ENCODE assay signal across 15 cellular contexts in the genomic region with DNA sequence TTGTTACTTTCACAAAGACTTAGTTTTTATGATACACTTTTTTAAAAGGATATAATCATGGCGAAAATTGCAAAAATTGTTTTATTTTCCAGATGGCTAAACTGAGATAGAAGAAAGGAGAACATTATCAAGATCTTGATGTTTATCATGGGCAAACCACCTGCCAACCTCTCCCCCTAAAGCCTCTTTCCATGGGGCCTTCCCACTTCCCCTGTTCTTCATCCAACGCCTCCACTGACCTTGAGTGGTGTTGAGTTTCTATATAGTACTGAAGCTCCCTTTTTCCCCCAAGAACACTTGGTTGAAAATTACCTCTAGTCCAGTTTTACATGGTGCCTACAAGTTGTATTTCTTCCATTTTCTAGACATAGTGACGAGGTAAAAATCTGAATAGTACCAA. TPM values are rescaled to one million over a fixed set of nuclear protein-coding genes. Genes with fewer than 3 reads are reported as not detected.
DNase-seq lines count a peak whose midpoint lies in the region; ATAC-seq, FAIRE-seq and TF ChIP-seq lines count a peak whose summit lies in the region.
"Had no signal": no experiment of that assay in that cellular context is flagged by ENCODE, and none has a peak within 500 bp of the region (broad histone marks: within the 10 kb centered on the region; RNA-seq: fewer than 3 reads in every experiment).

No MANE protein-coding gene starts in this region.

- H3K9ac ChIP-seq in K562 (ENCODE audit: insufficient read depth in 1 of 2, low read depth in 2 of 2, low read length in 2 of 2) = peak overlapping the region in 1 of 2 experiments; percentile 42; a peak in 2 of 4 replicates

- TF ChIP-seq EP300 in K562 (IDR thresholded peaks at IDR 0.05; ENCODE audit: low read length) = no peak

- H3K9me3 ChIP-seq in K562 (replicated peaks; ENCODE audit: control insufficient read depth, insufficient read depth, low read depth, low read length) (no peaks in the 10 kb centered on the region), neutrophil (no peaks in the 10 kb centered on the region)

- 12% methylated on average over 3 of the region's 3 CpGs for WGBS in K562 (ENCODE audit: insufficient coverage, low coverage, missing lambda C conversion rate)

- H3K27ac ChIP-seq in K562 (ENCODE audit: extremely low read depth, low read depth, low read length) = peak overlapping the region; percentile 62
- peak overlapping the region; percentile 26 for H3K27ac ChIP-seq in neutrophil

- intact Hi-C loops in K562 (cut with micrococcal nuclease) = no loop called here

- H3K9me3 Mint-ChIP-seq in stimulated activated naive CD8-positive, alpha-beta T cell treated with anti-CD3 and anti-CD28 coated beads, Interleukin-15, Interleukin-2, amounts not matched to agents 100 ng/mL and 50 ng/mL, for 24 hours = no peaks in the 10 kb centered on the region
- H3K9me3 Mint-ChIP-seq in activated CD8-positive, alpha-beta memory T cell treated with anti-CD3 and anti-CD28 coated beads, Interleukin-2, amount 10 ng/mL, durations not matched to agents 7 days and 5 days (ENCODE audit: low read depth) = no peaks in the 10 kb centered on the region
- H3K9me3 Mint-ChIP-seq: GM23338; naive thymus-derived CD8-positive, alpha-beta T cell had no signal

- no peak for TF ChIP-seq POLR2A in K562 (conservative IDR thresholded peaks at IDR 0.05)

- DNase-seq in stimulated activated naive CD8-positive, alpha-beta T cell treated with anti-CD3 and anti-CD28 coated beads, Interleukin-15, Interleukin-2, amounts not matched to agents 100 U/mL and 50 U/mL, for 24 hours = no peak
- DNase-seq in K562 (ENCODE audit: extremely low read depth in 1 of 4, low spot score in 3 of 4) (no peak), GM19240 (ENCODE audit: insufficient read length, low spot score) (no peak), SHP77 treated with DMSO at 0.1 percent for 48 hours (lab: John Stamatoyannopoulos, UW) (no peak), medulla oblongata (ENCODE audit: extremely low spot score) (no peak)
- no peak for DNase-seq in activated CD8-positive, alpha-beta memory T cell treated with anti-CD3 and anti-CD28 coated beads, Interleukin-2, amount 10 ng/mL, durations not matched to agents 7 days and 5 days
- DNase-seq: naive thymus-derived CD8-positive, alpha-beta T cell; NCI-H1105 treated with DMSO at 0.1 percent for 48 hours had no signal

- TF ChIP-seq CTCF in K562 (IDR thresholded peaks at IDR 0.05 in 2 of 3, conservative IDR thresholded peaks at IDR 0.05 in 1 of 3; ENCODE audit: insufficient read depth in 2 of 3, low read depth in 1 of 3, low read length in 3 of 3) (no peak), neutrophil (IDR thresholded peaks at IDR 0.05) (no peak)

- peak overlapping the region; percentile 28 for H2AFZ ChIP-seq in K562 (ENCODE audit: low read depth, low read length)
- H2AFZ ChIP-seq: GM23338 had no signal

- H3K36me3 Mint-ChIP-seq in stimulated activated naive CD8-positive, alpha-beta T cell treated with anti-CD3 and anti-CD28 coated beads, Interleukin-15, Interleukin-2, amounts not matched to agents 100 ng/mL and 50 ng/mL, for 24 hours (ENCODE audit: low read depth) = peaks cover 31% of the 10 kb centered on the region
- peaks cover 19% of the 10 kb centered on the region for H3K36me3 Mint-ChIP-seq in activated CD8-positive, alpha-beta memory T cell treated with anti-CD3 and anti-CD28 coated beads, Interleukin-2, amount 10 ng/mL, durations not matched to agents 7 days and 5 days

- peaks cover 68% of the 10 kb centered on the region for H3K4me1 Mint-ChIP-seq in stimulated activated naive CD8-positive, alpha-beta T cell treated with anti-CD3 and anti-CD28 coated beads, Interleukin-15, Interleukin-2, amounts not matched to agents 100 ng/mL and 50 ng/mL, for 24 hours (ENCODE audit: low read depth)
- peaks cover 46% of the 10 kb centered on the region for H3K4me1 Mint-ChIP-seq in activated CD8-positive, alpha-beta memory T cell treated with anti-CD3 and anti-CD28 coated beads, Interleukin-2, amount 10 ng/mL, durations not matched to agents 7 days and 5 days

- H3K4me1 ChIP-seq in K562 (replicated peaks in 1 of 2; ENCODE audit: control insufficient read depth in 2 of 2, insufficient read depth in 2 of 2, low read length in 2 of 2) (peaks cover 28 to 77% of the 10 kb centered on the region in 2 experiments), neutrophil (ENCODE audit: control insufficient read depth in 1 of 2, insufficient read depth in 1 of 2, low read depth in 1 of 2, low read length in 1 of 2) (peaks cover 37 to 41% of the 10 kb centered on the region in 2 experiments)

- H3K9me1 ChIP-seq in K562 (ENCODE audit: control insufficient read depth, insufficient read depth, low read length) = no peaks in the 10 kb centered on the region

- BruUV-seq in K562 (replicated peaks; lab: Mats Ljungman, UMichigan) = no TSS peak

- POLR2A ChIA-PET in K562 (lab: Yijun Ruan, JAX) = interaction anchor here (1.0 kb wide), 1 partner anchor 62 kb away, joined by 4 read pairs; no protein-coding TSS in a partner anchor

- peaks cover 16% of the 10 kb centered on the region for H3K36me3 ChIP-seq in K562 (ENCODE audit: control insufficient read depth, insufficient read depth, low read length)
- H3K36me3 ChIP-seq in neutrophil = no peaks in the 10 kb centered on the region

- TF ChIP-seq RAD21 in K562 (CRISPR knock-in tag; conservative IDR thresholded peaks at IDR 0.05 in 1 of 2, IDR thresholded peaks at IDR 0.05 in 1 of 2) = no peak

- no peak overlapping the region for H3K27ac Mint-ChIP-seq in stimulated activated naive CD8-positive, alpha-beta T cell treated with anti-CD3 and anti-CD28 coated beads, Interleukin-15, Interleukin-2, amounts not matched to agents 100 ng/mL and 50 ng/mL, for 24 hours
- H3K27ac Mint-ChIP-seq in activated CD8-positive, alpha-beta memory T cell treated with anti-CD3 and anti-CD28 coated beads, Interleukin-2, amount 10 ng/mL, durations not matched to agents 7 days and 5 days = no peak overlapping the region
- H3K27ac Mint-ChIP-seq: activated naive CD8-positive, alpha-beta T cell; GM23338 had no signal

- FAIRE-seq in K562 (lab: Jason Lieb, UNC) = no peak
- FAIRE-seq: colon, kidney, TTC549 had no signal

- peak overlapping the region; percentile 72 for H3K4me2 ChIP-seq in K562 (ENCODE audit: insufficient read depth, low read length)
- H3K4me2 ChIP-seq: GM23338 had no signal

- H3K4me3 ChIP-seq in K562 (no peak overlapping the region), neutrophil (ENCODE audit: low read depth in 1 of 2, low read length in 1 of 2) (no peak overlapping the region)
- H3K4me3 ChIP-seq: GM23338 had no signal

- CTCF ChIA-PET in K562 (lab: Yijun Ruan, JAX; ENCODE audit: low intra/inter-chr PET ratio) = no interaction called here
- CTCF ChIA-PET in activated CD8-positive, alpha-beta memory T cell treated with anti-CD3 and anti-CD28 coated beads, Interleukin-2, amount 10 ng/mL, durations not matched to agents 7 days and 5 days (lab: Charles Lee) = interaction anchor here (0.9 to 15.7 kb wide), 2 partner anchors 11 to 93 kb away, joined by 3 to 256 read pairs; no protein-coding TSS in a partner anchor

- H3K27me3 Mint-ChIP-seq in stimulated activated naive CD8-positive, alpha-beta T cell treated with anti-CD3 and anti-CD28 coated beads, Interleukin-15, Interleukin-2, amounts not matched to agents 100 ng/mL and 50 ng/mL, for 24 hours = no peaks in the 10 kb centered on the region
- H3K27me3 Mint-ChIP-seq in activated CD8-positive, alpha-beta memory T cell treated with anti-CD3 and anti-CD28 coated beads, Interleukin-2, amount 10 ng/mL, durations not matched to agents 7 days and 5 days = no peaks in the 10 kb centered on the region
- H3K27me3 Mint-ChIP-seq: activated naive CD8-positive, alpha-beta T cell; naive thymus-derived CD8-positive, alpha-beta T cell had no signal

- H3K79me2 ChIP-seq in K562 (ENCODE audit: control insufficient read depth, insufficient read depth, low read length) = peaks cover 97% of the 10 kb centered on the region

- in situ Hi-C loops in K562 (cut with MboI) = no loop called here

- H3K27me3 ChIP-seq in K562 (ENCODE audit: control insufficient read depth in 2 of 2, insufficient read depth in 2 of 2, low read length in 2 of 2) = no peaks in the 10 kb centered on the region
- no peaks in the 10 kb centered on the region for H3K27me3 ChIP-seq in neutrophil

- peak overlapping the region; percentile 19 for H3K4me3 Mint-ChIP-seq in stimulated activated naive CD8-positive, alpha-beta T cell treated with anti-CD3 and anti-CD28 coated beads, Interleukin-15, Interleukin-2, amounts not matched to agents 100 ng/mL and 50 ng/mL, for 24 hours
- H3K4me3 Mint-ChIP-seq in activated CD8-positive, alpha-beta memory T cell treated with anti-CD3 and anti-CD28 coated beads, Interleukin-2, amount 10 ng/mL, durations not matched to agents 7 days and 5 days = no peak overlapping the region
- H3K4me3 Mint-ChIP-seq: activated naive CD8-positive, alpha-beta T cell; GM23338 had no signal

- ATAC-seq in stimulated activated naive CD8-positive, alpha-beta T cell treated with anti-CD3 and anti-CD28 coated beads, Interleukin-15, Interleukin-2, amounts not matched to agents 100 U/mL and 50 U/mL, for 24 hours = no peak
- no peak for ATAC-seq in K562
- ATAC-seq in activated CD8-positive, alpha-beta memory T cell treated with anti-CD3 and anti-CD28 coated beads, Interleukin-2, amount 10 ng/mL, durations not matched to agents 7 days and 5 days = no peak
- ATAC-seq: GM23338; naive thymus-derived CD8-positive, alpha-beta T cell had no signal

- no peaks in the 10 kb centered on the region for H4K20me1 ChIP-seq in K562 (replicated peaks; ENCODE audit: control insufficient read depth, insufficient read depth, low read length)

RNA-seq across cellular contexts. Expression of a gene that starts 5.0 kb away (rescaled TPM):
- 58.2 and 65.5 TPM in 2 replicates for total RNA-seq in K562 (2011; cell fraction: chromatin; rRNA removed; ENCODE audit: low replicate concordance)
- total RNA-seq in K562 (2011; cell fraction: nucleolus; rRNA removed) = 39.9 and 41.2 TPM in 2 replicates
- 52.9 and 82.7 TPM in 2 replicates for total RNA-seq in K562 (2011; cell fraction: nucleoplasm; rRNA removed)
- 10.2 and 19.6 TPM in 2 replicates for total RNA-seq in K562 (2014; rRNA removed)
- total RNA-seq in K562 (2014; rRNA removed; fragmentation: Illumina TruSeq; extraction: Trizol) = 13.8 and 15.2 TPM in 2 replicates
- total RNA-seq in K562 (2015; rRNA removed; fragmentation: Illumina TruSeq; extraction: Trizol) = 16.0 and 17.5 TPM in 2 replicates
- 44.7 and 45.6 TPM in 2 replicates for total RNA-seq in K562 (2021)
- 17.1 and 37.9 TPM in 2 replicates for polyA plus RNA-seq in K562 (2011; rRNA removed)
- 15.4 and 27.7 TPM in 2 replicates for polyA plus RNA-seq in K562 (2011; cell fraction: cytosol; rRNA removed)
- 24.4 and 31.2 TPM in 2 replicates for polyA plus RNA-seq in K562 (2011; cell fraction: nucleus; rRNA removed)
- 20.5 and 29.6 TPM in 2 replicates for polyA plus RNA-seq in K562 (2012)
- polyA plus RNA-seq in K562 (2014; fragmentation: Illumina TruSeq; extraction: Trizol) = 26.9 and 27.4 TPM in 2 replicates
- polyA plus RNA-seq in K562 (2014; fragmentation: Nextera tagmentation; extraction: Ambion mirVana) = 1 to 10 TPM; 7.1 to 8.8 TPM
- 15.8 and 18.7 TPM in 2 replicates for polyA plus RNA-seq in K562 (2014; rRNA removed)
- polyA minus RNA-seq in K562 (2011; rRNA and poly(A)+ RNA removed) = 30.2 and 46.2 TPM in 2 replicates
- 19.4 and 34.7 TPM in 2 replicates for polyA minus RNA-seq in K562 (2011; cell fraction: cytosol; rRNA and poly(A)+ RNA removed)
- 24.1 and 55.8 TPM in 2 replicates for polyA minus RNA-seq in K562 (2011; cell fraction: nucleus; rRNA and poly(A)+ RNA removed)
- total RNA-seq in activated CD8-positive, alpha-beta memory T cell treated with anti-CD3 and anti-CD28 coated beads, Interleukin-2, amount 10 ng/mL, durations not matched to agents 7 days and 5 days = 10 to 100 TPM; 24.0 to 29.0 TPM
